In genomic region chr12:116603516-116603915, GRCh38 we compare ENCODE assay signal across 2 cellular contexts.
TF ChIP-seq lines count a peak whose summit lies in the region.

No MANE protein-coding gene starts in this region.

TF ChIP-seq in GM23338, 12 proteins besides CTCF, POLR2A, EP300 and RAD21:
- TF ChIP-seq JUNB (IDR thresholded peaks at IDR 0.05; ENCODE audit: unreplicated experiment): no peak
- no peak for TF ChIP-seq POLR2AphosphoS5 (IDR thresholded peaks at IDR 0.05; ENCODE audit: low read depth)
- TF ChIP-seq ETS1 (IDR thresholded peaks at IDR 0.05): no peak
- no peak for TF ChIP-seq ZNF331 (CRISPR knock-in tag; IDR thresholded peaks at IDR 0.05; ENCODE audit: low read depth)

TF ChIP-seq in GM12891, 5 proteins besides CTCF, POLR2A, EP300 and RAD21:
- TF ChIP-seq SPI1 (IDR thresholded peaks at IDR 0.05; ENCODE audit: low read depth, low read length) (no peak), POU2F2 (IDR thresholded peaks at IDR 0.05; ENCODE audit: low read depth, low read length) (no peak), TAF1 (IDR thresholded peaks at IDR 0.05; ENCODE audit: low read depth, low read length) (no peak), POLR2AphosphoS5 (IDR thresholded peaks at IDR 0.05; ENCODE audit: low read depth, low read length) (no peak), PAX5 (IDR thresholded peaks at IDR 0.05; ENCODE audit: insufficient read depth, low read length, severe bottlenecking) (no peak)
